16 cellular contexts compared by ENCODE assay signal in genomic region chr16:11212819-11213196, GRCh38. TPM values are rescaled to one million over a fixed set of nuclear protein-coding genes. Genes with fewer than 3 reads are reported as not detected.
A peak's percentile ranks its signal among the peaks of the same experiment; 100 is the strongest.
DNase-seq lines count a peak whose midpoint lies in the region; ATAC-seq and TF ChIP-seq lines count a peak whose summit lies in the region.
"Had no signal": no experiment of that assay in that cellular context is flagged by ENCODE, and none has a peak within 500 bp of the region (broad histone marks: within the 10 kb centered on the region; RNA-seq: fewer than 3 reads in every experiment).

No MANE protein-coding gene starts in this region.

- dilution Hi-C loops in mammary epithelial cell (cut with HindIII; ENCODE audit: low sequenced_read_pairs), result loop anchor here (5.0 kb wide), 1 partner anchor 64 kb away; the partner anchor contains the start of gene PRM2

- H3K36me3 ChIP-seq in mammary epithelial cell (ENCODE audit: insufficient read depth, low read length), result no peaks in the 10 kb centered on the region
- no peaks in the 10 kb centered on the region for H3K36me3 ChIP-seq in transverse colon
- H3K36me3 ChIP-seq: colonic mucosa had no signal

- no peak overlapping the region for H3K4me3 Mint-ChIP-seq in MCF 10A (ENCODE audit: unreplicated experiment)
- H3K4me3 Mint-ChIP-seq in stimulated activated naive CD8-positive, alpha-beta T cell treated with anti-CD3 and anti-CD28 coated beads, Interleukin-15, amount 100 ng/mL, for 72 hours, result no peak overlapping the region
- H3K4me3 Mint-ChIP-seq: activated CD8-positive, alpha-beta T cell treated with anti-CD3 and anti-CD28 coated beads for 36 hours had no signal

- H3K9ac ChIP-seq in mammary epithelial cell (ENCODE audit: insufficient read depth, low read length), result no peak overlapping the region

- no peak for TF ChIP-seq EP300 in transverse colon (IDR thresholded peaks at IDR 0.05; ENCODE audit: low read depth)

- TF ChIP-seq CTCF in mammary epithelial cell (conservative IDR thresholded peaks at IDR 0.05 in 1 of 2, IDR thresholded peaks at IDR 0.05 in 1 of 2; ENCODE audit: extremely low read depth in 1 of 2, insufficient read depth in 1 of 2, low read depth in 1 of 2, low read length in 2 of 2) (no peak), MCF 10A (IDR thresholded peaks at IDR 0.05; ENCODE audit: unreplicated experiment) (no peak), NB4 (IDR thresholded peaks at IDR 0.05; ENCODE audit: low read depth, low read length) (no peak), transverse colon (IDR thresholded peaks at IDR 0.05) (no peak)

- H3K4me2 ChIP-seq in mammary epithelial cell (ENCODE audit: insufficient read depth, low read depth, low read length), result no peak overlapping the region

- H3K4me1 ChIP-seq in mammary epithelial cell (ENCODE audit: insufficient read depth, low read length) (peaks cover 17% of the 10 kb centered on the region), transverse colon (no peaks in the 10 kb centered on the region)
- H3K4me1 ChIP-seq: colonic mucosa had no signal

- H3K27me3 ChIP-seq in mammary epithelial cell (ENCODE audit: insufficient read depth, low read length), result no peaks in the 10 kb centered on the region
- no peaks in the 10 kb centered on the region for H3K27me3 ChIP-seq in transverse colon
- H3K27me3 ChIP-seq: colonic mucosa had no signal

- no peaks in the 10 kb centered on the region for H4K20me1 ChIP-seq in mammary epithelial cell (ENCODE audit: insufficient read depth, low read length)

- H3K27ac ChIP-seq in mammary epithelial cell (ENCODE audit: insufficient read depth, low read depth, low read length) (no peak overlapping the region), transverse colon (no peak overlapping the region)
- H3K27ac ChIP-seq: colonic mucosa had no signal

- no peaks in the 10 kb centered on the region for H3K27me3 Mint-ChIP-seq in MCF 10A (ENCODE audit: insufficient read depth, unreplicated experiment)
- H3K27me3 Mint-ChIP-seq in stimulated activated naive CD8-positive, alpha-beta T cell treated with anti-CD3 and anti-CD28 coated beads, Interleukin-15, amount 100 ng/mL, for 72 hours, result peaks cover 8% of the 10 kb centered on the region
- H3K27me3 Mint-ChIP-seq: activated CD8-positive, alpha-beta T cell treated with anti-CD3 and anti-CD28 coated beads for 36 hours had no signal

- in situ Hi-C loops in mammary epithelial cell (cut with MboI; ENCODE audit: low sequenced_read_pairs in 2 of 2) (no loop called here), transverse colon (cut with MboI; ENCODE audit: low pct_ligation_motif_present in 1 of 4, low pct_unique_long_range_greater_than_20kb in 1 of 4, low sequenced_read_pairs in 3 of 4) (no loop called here)

- intact Hi-C loops in mammary epithelial cell (cut with micrococcal nuclease) (no loop called here), MCF 10A (cut with micrococcal nuclease) (no loop called here), left ventricle myocardium superior (cut with micrococcal nuclease) (no loop called here), transverse colon (cut with DNase I; ENCODE audit: low total_unique reads) (no loop called here)

- BruUV-seq in mammary epithelial cell (replicated peaks; lab: Mats Ljungman, UMichigan), result no TSS peak
- no TSS peak for BruUV-seq in MCF 10A (replicated peaks; lab: Mats Ljungman, UMichigan)

- H2AFZ ChIP-seq in mammary epithelial cell (ENCODE audit: low read depth, low read length), result peak overlapping the region; percentile 14

- WGBS in mammary epithelial cell (ENCODE audit: low coverage, missing lambda C conversion rate), result 38% methylated on average over 4 of the region's 14 CpGs
- WGBS in transverse colon (ENCODE audit: low coverage in 1 of 2), 2 donors, result 72% methylated on average over 14 of the region's 14 CpGs; no CpG with 5 or more reads in 1 of the 2 donors

- no peaks in the 10 kb centered on the region for H3K4me1 Mint-ChIP-seq in MCF 10A (ENCODE audit: insufficient read depth, unreplicated experiment)
- peaks cover 40% of the 10 kb centered on the region for H3K4me1 Mint-ChIP-seq in stimulated activated naive CD8-positive, alpha-beta T cell treated with anti-CD3 and anti-CD28 coated beads, Interleukin-15, amount 100 ng/mL, for 72 hours

- DNase-seq in mammary epithelial cell, result no peak
- DNase-seq in MCF 10A (ENCODE audit: unreplicated experiment), result no peak
- DNase-seq in NB4 (ENCODE audit: low read depth), result peak; percentile 47
- DNase-seq in left ventricle myocardium superior, result peak; percentile 41
- no peak for DNase-seq in stimulated activated naive CD8-positive, alpha-beta T cell treated with anti-CD3 and anti-CD28 coated beads, Interleukin-15, amount 100 ng/mL, for 72 hours
- DNase-seq in transverse colon, result no peak
- DNase-seq in NCI-H226, result no peak
- DNase-seq: activated CD8-positive, alpha-beta T cell treated with anti-CD3 and anti-CD28 coated beads for 36 hours; colonic mucosa; erythroblast; HCEC 1CT; kidney; NCI-H1092 treated with DMSO at 0.1 percent for 48 hours; NCI-H446 had no signal

- no peak for TF ChIP-seq POLR2A in NB4 (IDR thresholded peaks at IDR 0.05; ENCODE audit: extremely low read depth, insufficient read length)
- TF ChIP-seq POLR2A in transverse colon (IDR thresholded peaks at IDR 0.05), result no peak

- H3K4me3 ChIP-seq in mammary epithelial cell (replicated peaks in 1 of 3; ENCODE audit: insufficient read depth in 1 of 3, low read depth in 2 of 3, low read length in 3 of 3), result no peak overlapping the region
- no peak overlapping the region for H3K4me3 ChIP-seq in NB4 (ENCODE audit: low read depth, low read length)
- no peak overlapping the region for H3K4me3 ChIP-seq in transverse colon
- H3K4me3 ChIP-seq: colonic mucosa had no signal

- CTCF ChIA-PET in mammary epithelial cell (lab: Charles Lee; ENCODE audit: low non-redundant PET), result no interaction called here
- CTCF ChIA-PET in MCF 10A (lab: Yijun Ruan, JAX), result interaction anchor here (1.0 kb wide), 1 partner anchor 242 kb away, joined by 3 read pairs; no protein-coding TSS in a partner anchor

- no peak overlapping the region for H3K27ac Mint-ChIP-seq in MCF 10A (ENCODE audit: low read depth, unreplicated experiment)
- H3K27ac Mint-ChIP-seq in stimulated activated naive CD8-positive, alpha-beta T cell treated with anti-CD3 and anti-CD28 coated beads, Interleukin-15, amount 100 ng/mL, for 72 hours, result no peak overlapping the region
- H3K27ac Mint-ChIP-seq: activated CD8-positive, alpha-beta T cell treated with anti-CD3 and anti-CD28 coated beads for 36 hours had no signal

- POLR2A ChIA-PET in MCF 10A (lab: Yijun Ruan, JAX), result no interaction called here

- ATAC-seq in left ventricle myocardium superior, result peak; percentile 33
- peak; percentile 21 for ATAC-seq in stimulated activated naive CD8-positive, alpha-beta T cell treated with anti-CD3 and anti-CD28 coated beads, Interleukin-15, amount 100 ng/mL, for 72 hours
- ATAC-seq in GM21529 (IDR thresholded peaks at IDR 0.05; ENCODE audit: unreplicated experiment), result no peak
- ATAC-seq: activated CD8-positive, alpha-beta T cell treated with anti-CD3 and anti-CD28 coated beads for 36 hours had no signal

- H3K79me2 ChIP-seq in mammary epithelial cell (ENCODE audit: insufficient read depth, low read length), result no peaks in the 10 kb centered on the region

- no peaks in the 10 kb centered on the region for H3K36me3 Mint-ChIP-seq in MCF 10A (ENCODE audit: insufficient read depth, unreplicated experiment)

- peaks cover 9% of the 10 kb centered on the region for H3K9me3 Mint-ChIP-seq in MCF 10A (ENCODE audit: unreplicated experiment)
- H3K9me3 Mint-ChIP-seq in stimulated activated naive CD8-positive, alpha-beta T cell treated with anti-CD3 and anti-CD28 coated beads, Interleukin-15, amount 100 ng/mL, for 72 hours, result peaks cover 13 to 24% of the 10 kb centered on the region in 2 donors

- peaks cover 15% of the 10 kb centered on the region for H3K9me3 ChIP-seq in mammary epithelial cell (replicated peaks; ENCODE audit: insufficient read depth, low read length)
- peaks cover 0 to 6% of the 10 kb centered on the region in 2 donors for H3K9me3 ChIP-seq in transverse colon
- H3K9me3 ChIP-seq: colonic mucosa had no signal

RNA-seq across cellular contexts. Expression of gene SOCS1, which starts 43.2 kb away (rescaled TPM):
- total RNA-seq in mammary epithelial cell (1 to 10 TPM; 2.0 to 7.9 TPM), MCF 10A (2022) (1.4 and 1.6 TPM in 2 replicates), left ventricle myocardium superior (3.8 TPM), transverse colon (10 to 100 TPM in 2 of 4 donors, 1 to 10 TPM in 2; 2.2 to 17.6 (median 10.8) TPM)
- polyA plus RNA-seq in mammary epithelial cell, result 3.5 TPM
- 1.4 TPM for polyA minus RNA-seq in mammary epithelial cell

RNA-seq across cellular contexts. Expression of gene TNP2, which starts 56.3 kb away (rescaled TPM):
- total RNA-seq in mammary epithelial cell (not detected), MCF 10A (2022) (not detected in 2 replicates), left ventricle myocardium superior (not detected), transverse colon (not detected)
- polyA plus RNA-seq in mammary epithelial cell, result not detected
- not detected for polyA minus RNA-seq in mammary epithelial cell
- total RNA-seq: activated CD8-positive, alpha-beta T cell treated with anti-CD3 and anti-CD28 coated beads for 36 hours; astrocyte; colonic mucosa; kidney had no signal

Comparison
In these comparisons a context has a peak if more than half of its experiments do, and no peak if none do; other contexts are left out.
1. DNase-seq: peak in NB4 (single experiment) and left ventricle myocardium superior (single experiment); none in mammary epithelial cell (single experiment), MCF 10A (single experiment), stimulated activated naive CD8-positive, alpha-beta T cell treated with anti-CD3 and anti-CD28 coated beads, Interleukin-15, amount 100 ng/mL, for 72 hours (0 of 2), transverse colon (single experiment) and NCI-H226 (single experiment).